ENCODE assay signal across 16 cellular contexts in the genomic region with DNA sequence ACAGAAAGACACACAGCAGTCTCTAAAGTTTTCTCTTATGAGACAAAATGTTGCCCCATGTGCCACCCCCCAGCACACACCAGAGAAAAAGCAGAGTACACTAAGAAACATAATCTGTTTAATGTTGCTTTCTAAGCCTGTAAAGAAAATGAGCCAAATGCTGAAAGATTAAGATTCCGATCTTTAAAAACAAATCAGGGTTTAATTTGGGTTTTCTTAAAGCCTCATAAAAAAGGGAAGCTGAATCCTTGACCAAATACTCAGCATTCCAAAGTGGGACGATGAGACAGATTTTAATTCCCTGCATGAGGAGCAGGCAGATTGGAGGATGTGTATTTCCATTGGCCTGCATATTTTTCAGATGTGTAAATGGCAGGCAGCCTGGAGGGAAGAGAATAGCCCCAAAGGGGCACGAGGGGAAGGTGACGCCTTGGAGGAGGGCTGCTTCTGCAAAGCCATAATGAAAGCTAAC.
DNase-seq lines count a peak whose midpoint lies in the region; ATAC-seq, FAIRE-seq and TF ChIP-seq lines count a peak whose summit lies in the region.
"Had no signal": no experiment of that assay in that cellular context is flagged by ENCODE, and none has a peak within 500 bp of the region (broad histone marks: within the 10 kb centered on the region; RNA-seq: fewer than 3 reads in every experiment).

No MANE protein-coding gene starts in this region.

- ATAC-seq in heart right ventricle, result no peak
- no peak for ATAC-seq in Right ventricle myocardium inferior
- no peak for ATAC-seq in lower lobe of right lung
- ATAC-seq in aorta (ENCODE audit: low FRiP score), result no peak
- ATAC-seq: mucosa of descending colon, right cardiac atrium had no signal

- TF ChIP-seq POLR2A in vagina (IDR thresholded peaks at IDR 0.05), result no peak

- H3K9me3 ChIP-seq in heart right ventricle (peaks cover 0 to 8% (median 0%) of the 10 kb centered on the region in 11 donors), astrocyte (ENCODE audit: insufficient read depth, low read depth, low read length) (no peaks in the 10 kb centered on the region), vagina (no peaks in the 10 kb centered on the region), lower lobe of right lung (no peaks in the 10 kb centered on the region), aorta (ENCODE audit: control insufficient read depth, low read length) (no peaks in the 10 kb centered on the region)
- H3K9me3 ChIP-seq: adrenal gland, mucosa of descending colon, testis had no signal

- H3K4me1 ChIP-seq in heart right ventricle (peaks cover 7 to 65% (median 48%) of the 10 kb centered on the region in 9 donors), astrocyte (ENCODE audit: insufficient read depth, low read length) (peaks cover 35% of the 10 kb centered on the region), vagina (peaks cover 68% of the 10 kb centered on the region), lower lobe of right lung (peaks cover 5% of the 10 kb centered on the region), aorta (ENCODE audit: control insufficient read depth in 1 of 2, insufficient read depth in 2 of 2, low read length in 2 of 2) (peaks cover 2 to 8% of the 10 kb centered on the region in 2 donors)

- no peaks in the 10 kb centered on the region for H3K36me3 Mint-ChIP-seq in astrocyte (ENCODE audit: low read depth, unreplicated experiment)

- H3K79me2 ChIP-seq in astrocyte (ENCODE audit: insufficient read depth, low read length), result no peaks in the 10 kb centered on the region

- H3K9me3 Mint-ChIP-seq in astrocyte (ENCODE audit: unreplicated experiment), result peaks cover 4% of the 10 kb centered on the region

- TF ChIP-seq CTCF in heart right ventricle (IDR thresholded peaks at IDR 0.05) (no peak), astrocyte (IDR thresholded peaks at IDR 0.05; ENCODE audit: insufficient read depth, low read depth, low read length) (no peak), vagina (IDR thresholded peaks at IDR 0.05) (no peak), lower lobe of right lung (IDR thresholded peaks at IDR 0.05) (no peak)

- H2AFZ ChIP-seq in astrocyte (ENCODE audit: low read depth, low read length), result no peak overlapping the region

- DNase-seq in heart right ventricle (no peak), Right ventricle myocardium inferior (ENCODE audit: missing footprints) (no peak), astrocyte (ENCODE audit: low read depth) (peak; percentile 86), kidney tubule cell (ENCODE audit: low spot score) (peak; percentile 13), vagina (ENCODE audit: extremely low spot score in 2 of 2) (peak in 1 of 2 donors; percentile 37), lower lobe of right lung (no peak), NAMALWA (ENCODE audit: low spot score) (no peak), aorta (no peak)
- DNase-seq: 8988T, adrenal gland, DMS53, Kasumi-1, mucosa of descending colon, OCI-M1, testis had no signal

- H3K9ac ChIP-seq in astrocyte (ENCODE audit: low read length), result peak overlapping the region; percentile 21

- H3K27me3 ChIP-seq in heart right ventricle (no peaks in the 10 kb centered on the region), astrocyte (ENCODE audit: insufficient read depth, low read length) (no peaks in the 10 kb centered on the region), vagina (no peaks in the 10 kb centered on the region), lower lobe of right lung (ENCODE audit: low read depth) (no peaks in the 10 kb centered on the region), aorta (ENCODE audit: control insufficient read depth in 1 of 2, insufficient read depth in 2 of 2, low read length in 1 of 2) (no peaks in the 10 kb centered on the region)
- H3K27me3 ChIP-seq: adrenal gland, testis had no signal

- 36 to 45% methylated on average over 4 of the region's 4 CpGs for WGBS in heart right ventricle, 2 donors
- WGBS in aorta, 2 donors, result 8 to 14% methylated on average over 4 of the region's 4 CpGs

- peaks cover 7% of the 10 kb centered on the region for H3K27me3 Mint-ChIP-seq in astrocyte (ENCODE audit: low read depth, unreplicated experiment)

- H3K4me3 ChIP-seq in heart right ventricle (no peak overlapping the region), astrocyte (ENCODE audit: insufficient read depth, low read depth, low read length) (no peak overlapping the region), vagina (no peak overlapping the region), lower lobe of right lung (no peak overlapping the region), aorta (ENCODE audit: low read length in 2 of 2) (no peak overlapping the region)
- H3K4me3 ChIP-seq: adrenal gland, mucosa of descending colon, testis had no signal

- peaks cover 26% of the 10 kb centered on the region for H3K4me1 Mint-ChIP-seq in astrocyte (ENCODE audit: low read depth, unreplicated experiment)

- no peak overlapping the region for H3K4me3 Mint-ChIP-seq in astrocyte (ENCODE audit: unreplicated experiment)

- peak overlapping the region; percentile 58 for H3K4me2 ChIP-seq in astrocyte (ENCODE audit: low read length)

- intact Hi-C loops in heart right ventricle (cut with DNase I) (loop anchor here in 1 of 10 donors (5.0 kb wide), 1 partner anchor 43 kb away; no protein-coding TSS in a partner anchor), Right ventricle myocardium inferior (cut with DNase I) (no loop called here), vagina (cut with DNase I) (no loop called here), lower lobe of right lung (cut with DNase I) (no loop called here), aorta (cut with DNase I) (loop anchor here in 1 of 2 donors (5.0 kb wide), 1 partner anchor 72 kb away; no protein-coding TSS in a partner anchor)

- H4K20me1 ChIP-seq in astrocyte (ENCODE audit: insufficient read depth, low read length), result no peaks in the 10 kb centered on the region

- H3K27ac Mint-ChIP-seq in astrocyte (ENCODE audit: unreplicated experiment), result no peak overlapping the region

- H3K27ac ChIP-seq in heart right ventricle (peak overlapping the region in 8 of 10 donors; percentile 1 to 79 (median 60)), astrocyte (ENCODE audit: low read depth, low read length) (peak overlapping the region; percentile 75), vagina (peak overlapping the region; percentile 53), lower lobe of right lung (no peak overlapping the region), aorta (ENCODE audit: low read depth in 1 of 2, low read length in 2 of 2) (peak overlapping the region in 1 of 2 donors; percentile 58)
- H3K27ac ChIP-seq: adrenal gland, testis had no signal

- FAIRE-seq in astrocyte (lab: Jason Lieb, UNC), result peak; percentile 95

- no peaks in the 10 kb centered on the region for H3K36me3 ChIP-seq in heart right ventricle
- no peaks in the 10 kb centered on the region for H3K36me3 ChIP-seq in astrocyte (ENCODE audit: insufficient read depth, low read length)
- H3K36me3 ChIP-seq in vagina, result no peaks in the 10 kb centered on the region
- H3K36me3 ChIP-seq in lower lobe of right lung, result no peaks in the 10 kb centered on the region
- no peaks in the 10 kb centered on the region for H3K36me3 ChIP-seq in aorta (ENCODE audit: control insufficient read depth in 1 of 2, insufficient read depth in 2 of 2, low read length in 1 of 2)
- H3K36me3 ChIP-seq: adrenal gland had no signal

Comparison
In these comparisons a context has a peak if more than half of its experiments do, and no peak if none do; other contexts are left out.
1. DNase-seq: peak in astrocyte (single experiment) and kidney tubule cell (single experiment); none in heart right ventricle (0 of 2), Right ventricle myocardium inferior (single experiment), lower lobe of right lung (single experiment), NAMALWA (single experiment) and aorta (0 of 2).